In genomic region chr6:163648868-163649267, GRCh38 we compare ENCODE assay signal across 16 cellular contexts.
A peak's percentile ranks its signal among the peaks of the same experiment; 100 is the strongest.
DNase-seq lines count a peak whose midpoint lies in the region; ATAC-seq and TF ChIP-seq lines count a peak whose summit lies in the region.
"Had no signal": no experiment of that assay in that cellular context is flagged by ENCODE, and none has a peak within 500 bp of the region (broad histone marks: within the 10 kb centered on the region; RNA-seq: fewer than 3 reads in every experiment).

No MANE protein-coding gene starts in this region.

- peaks cover 32% of the 10 kb centered on the region for H3K4me1 Mint-ChIP-seq in neural crest cell
- H3K4me1 Mint-ChIP-seq: B cell had no signal

- H3K9me3 Mint-ChIP-seq in neural crest cell = no peaks in the 10 kb centered on the region
- H3K9me3 Mint-ChIP-seq: CD8-positive, alpha-beta T cell; H9 had no signal

- H3K27ac ChIP-seq in right atrium auricular region = no peak overlapping the region
- H3K27ac ChIP-seq: BLaER1 treated with 17β-estradiol and CSF1 and Interleukin-3, amounts not matched to agents 10 nM and 100 nM had no signal

- H3K27ac Mint-ChIP-seq in neural crest cell (ENCODE audit: unreplicated experiment) = peak overlapping the region; percentile 59
- H3K27ac Mint-ChIP-seq: B cell; CD8-positive, alpha-beta T cell; H9 had no signal

- no peak overlapping the region for H3K4me3 Mint-ChIP-seq in neural crest cell
- H3K4me3 Mint-ChIP-seq: B cell; CD8-positive, alpha-beta T cell; H9 had no signal

- H3K4me1 ChIP-seq in right atrium auricular region = no peaks in the 10 kb centered on the region

- no peaks in the 10 kb centered on the region for H3K9me3 ChIP-seq in right atrium auricular region
- H3K9me3 ChIP-seq: BLaER1 treated with 17β-estradiol and CSF1 and Interleukin-3, amounts not matched to agents 10 nM and 100 nM had no signal

- no peaks in the 10 kb centered on the region for H3K27me3 Mint-ChIP-seq in neural crest cell (ENCODE audit: low read depth)

- no peak overlapping the region for H3K4me3 ChIP-seq in right atrium auricular region
- H3K4me3 ChIP-seq: BLaER1 treated with 17β-estradiol and CSF1 and Interleukin-3, amounts not matched to agents 10 nM and 100 nM had no signal

- DNase-seq in Right ventricle myocardium inferior (ENCODE audit: missing footprints) (no peak), right atrium auricular region (ENCODE audit: low spot score) (no peak), left cardiac atrium (no peak), neural crest cell (ENCODE audit: low read depth, low spot score) (no peak), AG08395 (ENCODE audit: low spot score) (no peak)
- DNase-seq in central memory CD4-positive, alpha-beta T cell = no peak
- DNase-seq: 8988T; Calu3; CD8-positive, alpha-beta T cell; DMS79 treated with DMSO at 0.1 percent for 48 hours; GF-D8; GOT3; H9 had no signal

- H3K36me3 ChIP-seq in right atrium auricular region = no peaks in the 10 kb centered on the region
- H3K36me3 ChIP-seq: BLaER1 treated with 17β-estradiol and CSF1 and Interleukin-3, amounts not matched to agents 10 nM and 100 nM had no signal

- no peaks in the 10 kb centered on the region for H3K27me3 ChIP-seq in right atrium auricular region
- H3K27me3 ChIP-seq: BLaER1 treated with 17β-estradiol and CSF1 and Interleukin-3, amounts not matched to agents 10 nM and 100 nM had no signal

- intact Hi-C loops in Right ventricle myocardium inferior (cut with DNase I) (loop anchor here (5.0 kb wide), 1 partner anchor 308 kb away; no protein-coding TSS in a partner anchor), left cardiac atrium (cut with DNase I) (no loop called here)

- ATAC-seq in Right ventricle myocardium inferior (peak; percentile 87), left cardiac atrium (peak; percentile 76 to 79), HG02571 (IDR thresholded peaks at IDR 0.05; ENCODE audit: unreplicated experiment) (no peak)
- ATAC-seq: CD8-positive, alpha-beta T cell had no signal

- TF ChIP-seq CTCF in right atrium auricular region (IDR thresholded peaks at IDR 0.05) (no peak), neural crest cell (conservative IDR thresholded peaks at IDR 0.05) (no peak)

- H3K36me3 Mint-ChIP-seq in neural crest cell (ENCODE audit: low read depth) = no peaks in the 10 kb centered on the region
- H3K36me3 Mint-ChIP-seq: CD8-positive, alpha-beta T cell had no signal
